9 cellular contexts compared by ENCODE assay signal in genomic region chr1:2466834-2467554, GRCh38. TPM values are rescaled to one million over a fixed set of nuclear protein-coding genes. Genes with fewer than 3 reads are reported as not detected.
DNase-seq lines count a peak whose midpoint lies in the region; ATAC-seq, FAIRE-seq and TF ChIP-seq lines count a peak whose summit lies in the region.
"Had no signal": no experiment of that assay in that cellular context is flagged by ENCODE, and none has a peak within 500 bp of the region (broad histone marks: within the 10 kb centered on the region; RNA-seq: fewer than 3 reads in every experiment).

No MANE protein-coding gene starts in this region.

- no peak overlapping the region for H3K4me3 Mint-ChIP-seq in CD4-positive, alpha-beta T cell
- H3K4me3 Mint-ChIP-seq: activated naive CD4-positive, alpha-beta T cell treated with anti-CD3 and anti-CD28 coated beads, Interleukin-2, amount 50 U/mL, for 24 hours had no signal

- H4K20me1 ChIP-seq in Karpas-422 (ENCODE audit: insufficient read depth, low read depth, low read length) (peaks cover 14% of the 10 kb centered on the region; the same call in 1 of the 2 replicates), keratinocyte (ENCODE audit: control insufficient read depth, extremely low read depth, insufficient read depth, low read length) (peaks cover 55% of the 10 kb centered on the region)

- H3K4me1 ChIP-seq in Karpas-422 (ENCODE audit: low read length) (peaks cover 8% of the 10 kb centered on the region), keratinocyte (ENCODE audit: control insufficient read depth, extremely low read depth, insufficient read depth, low read length) (peaks cover 23% of the 10 kb centered on the region), trophoblast cell (ENCODE audit: control insufficient read depth in 1 of 2, insufficient read depth in 2 of 2, low read length in 2 of 2) (no peaks in the 10 kb centered on the region)

- no peaks in the 10 kb centered on the region for H3K9me3 ChIP-seq in CD4-positive, alpha-beta T cell (ENCODE audit: control insufficient read depth, low read length)
- H3K9me3 ChIP-seq in Karpas-422 (ENCODE audit: low read length) (no peaks in the 10 kb centered on the region), keratinocyte (ENCODE audit: control insufficient read depth, low read depth, low read length) (no peaks in the 10 kb centered on the region), trophoblast cell (ENCODE audit: insufficient read depth, low read depth, low read length) (no peaks in the 10 kb centered on the region)

- DNase-seq in CD4-positive, alpha-beta T cell: peak in 6 of 10 experiments; percentile 11 to 42 (median 22)
- DNase-seq in Karpas-422 (peak; percentile 72), keratinocyte (ENCODE audit: low read depth, low spot score) (no peak), trophoblast cell (no peak), cerebellar nuclear complex (lab: John Stamatoyannopoulos, UW) (no peak)
- DNase-seq in activated CD8-positive, alpha-beta memory T cell treated with anti-CD3 and anti-CD28 coated beads, Interleukin-2, amount 50 U/mL, for 48 hours: peak; percentile 60

- H3K27me3 ChIP-seq in CD4-positive, alpha-beta T cell (ENCODE audit: control insufficient read depth, insufficient read depth, low read length): peaks cover 8% of the 10 kb centered on the region
- H3K27me3 ChIP-seq in Karpas-422 (ENCODE audit: low read length): no peaks in the 10 kb centered on the region
- H3K27me3 ChIP-seq in keratinocyte (ENCODE audit: control insufficient read depth, extremely low read depth, insufficient read depth, low read length): no peaks in the 10 kb centered on the region
- H3K27me3 ChIP-seq in trophoblast cell (ENCODE audit: insufficient read depth, low read length): no peaks in the 10 kb centered on the region

- H3K4me2 ChIP-seq in Karpas-422 (ENCODE audit: low read depth, low read length, poor library complexity, severe bottlenecking) (no peak overlapping the region), keratinocyte (ENCODE audit: control insufficient read depth, extremely low read depth, insufficient read depth, low read depth, low read length) (peak overlapping the region; percentile 16), trophoblast cell (ENCODE audit: low read length) (no peak overlapping the region)

- H2BK5ac ChIP-seq in trophoblast cell (ENCODE audit: low read depth, low read length, poor library complexity): no peak overlapping the region

- H4K12ac ChIP-seq in trophoblast cell (ENCODE audit: low read depth, low read length): no peak overlapping the region

- H2AFZ ChIP-seq in Karpas-422 (ENCODE audit: low read length) (no peak overlapping the region), keratinocyte (ENCODE audit: control insufficient read depth, low read length) (no peak overlapping the region), trophoblast cell (ENCODE audit: insufficient read depth, low read length, poor library complexity) (no peak overlapping the region)

- H2BK12ac ChIP-seq in trophoblast cell (ENCODE audit: low read length): no peak overlapping the region

- H4K91ac ChIP-seq in trophoblast cell (ENCODE audit: low read depth, low read length): no peak overlapping the region

- CTCF ChIA-PET in CD4-positive, alpha-beta T cell (lab: Charles Lee): no interaction called here

- H3K18ac ChIP-seq in trophoblast cell (ENCODE audit: low read length): no peak overlapping the region

- no peak overlapping the region for H3K27ac ChIP-seq in CD4-positive, alpha-beta T cell (ENCODE audit: low read depth, low read length)
- no peak overlapping the region for H3K27ac ChIP-seq in Karpas-422 (ENCODE audit: low read length)
- no peak overlapping the region for H3K27ac ChIP-seq in keratinocyte (ENCODE audit: control insufficient read depth, insufficient read depth, low read length)
- no peak overlapping the region for H3K27ac ChIP-seq in trophoblast cell (ENCODE audit: low read depth, low read length)

- H3K36me3 Mint-ChIP-seq in CD4-positive, alpha-beta T cell (ENCODE audit: low read depth): no peaks in the 10 kb centered on the region
- H3K36me3 Mint-ChIP-seq: activated naive CD4-positive, alpha-beta T cell treated with anti-CD3 and anti-CD28 coated beads, Interleukin-2, amount 50 U/mL, for 24 hours had no signal

- H3K9ac ChIP-seq in Karpas-422 (ENCODE audit: low read length) (no peak overlapping the region), keratinocyte (ENCODE audit: control insufficient read depth, extremely low read depth, insufficient read depth, low read length) (no peak overlapping the region), trophoblast cell (ENCODE audit: low read length) (no peak overlapping the region)

- no peak overlapping the region for H3K4ac ChIP-seq in trophoblast cell (ENCODE audit: low read depth, low read length)

- no peak overlapping the region for H3K27ac Mint-ChIP-seq in CD4-positive, alpha-beta T cell
- H3K27ac Mint-ChIP-seq: activated naive CD4-positive, alpha-beta T cell treated with anti-CD3 and anti-CD28 coated beads, Interleukin-2, amount 50 U/mL, for 24 hours had no signal

- no peak overlapping the region for H2AK5ac ChIP-seq in trophoblast cell (ENCODE audit: low read length)

- TF ChIP-seq CTCF in CD4-positive, alpha-beta T cell (IDR thresholded peaks at IDR 0.05): no peak
- TF ChIP-seq CTCF in keratinocyte (optimal IDR thresholded peaks at IDR 0.05 in 1 of 3, IDR thresholded peaks at IDR 0.05 in 1 of 3, conservative IDR thresholded peaks at IDR 0.05 in 1 of 3; ENCODE audit: extremely low read depth in 1 of 3, insufficient read depth in 2 of 3, low read length in 3 of 3): no peak

- H2BK120ac ChIP-seq in trophoblast cell (ENCODE audit: insufficient read depth, low read length, poor library complexity): no peak overlapping the region

- H3K23ac ChIP-seq in trophoblast cell (ENCODE audit: low read length): no peak overlapping the region

- FAIRE-seq in keratinocyte (lab: Jason Lieb, UNC): no peak

- H3K79me1 ChIP-seq in trophoblast cell (ENCODE audit: low read length): no peaks in the 10 kb centered on the region

- H4K8ac ChIP-seq in trophoblast cell (ENCODE audit: low read depth, low read length): no peak overlapping the region

- no CpG with 5 or more reads among the region's 36 CpGs for whole genome bisulfite sequencing in trophoblast cell (ENCODE audit: extremely low coverage, insufficient coverage, insufficient read length)

- H3K36me3 ChIP-seq in Karpas-422 (ENCODE audit: insufficient read depth, low read length) (no peaks in the 10 kb centered on the region), keratinocyte (ENCODE audit: control insufficient read depth in 2 of 2, extremely low read depth in 1 of 2, insufficient read depth in 2 of 2, low read length in 2 of 2) (peaks cover 8 to 12% of the 10 kb centered on the region in 2 experiments), trophoblast cell (ENCODE audit: control insufficient read depth in 1 of 2, insufficient read depth in 2 of 2, low read length in 2 of 2) (no peaks in the 10 kb centered on the region)

- H3K4me3 ChIP-seq in Karpas-422 (ENCODE audit: low read length) (no peak overlapping the region), keratinocyte (ENCODE audit: control insufficient read depth in 2 of 3, extremely low read depth in 1 of 3, insufficient read depth in 2 of 3, low read depth in 1 of 3, low read length in 3 of 3) (no peak overlapping the region), trophoblast cell (ENCODE audit: low read depth, low read length) (no peak overlapping the region)

- H3K9me2 ChIP-seq in Karpas-422 (replicated peaks; ENCODE audit: insufficient read depth, low read length): no peaks in the 10 kb centered on the region

- no peaks in the 10 kb centered on the region for H3K9me3 Mint-ChIP-seq in CD4-positive, alpha-beta T cell
- H3K9me3 Mint-ChIP-seq: activated naive CD4-positive, alpha-beta T cell treated with anti-CD3 and anti-CD28 coated beads, Interleukin-2, amount 50 U/mL, for 24 hours had no signal

- H3K9me1 ChIP-seq in keratinocyte (ENCODE audit: control insufficient read depth, extremely low read depth, insufficient read depth, low read length): peaks cover 5% of the 10 kb centered on the region

- H3K4me1 Mint-ChIP-seq in CD4-positive, alpha-beta T cell (ENCODE audit: low read depth): peaks cover 7% of the 10 kb centered on the region
- H3K4me1 Mint-ChIP-seq: activated naive CD4-positive, alpha-beta T cell treated with anti-CD3 and anti-CD28 coated beads, Interleukin-2, amount 50 U/mL, for 24 hours had no signal

- dilution Hi-C loops in keratinocyte (cut with MboI; ENCODE audit: extremely low pct_ligation_motif_present, low sequenced_read_pairs): no loop called here

- POLR2A ChIA-PET in CD4-positive, alpha-beta T cell (lab: Charles Lee): no interaction called here

- H3K27me3 Mint-ChIP-seq in CD4-positive, alpha-beta T cell: peaks cover 6% of the 10 kb centered on the region

- ATAC-seq in CD4-positive, alpha-beta T cell (ENCODE audit: poor library complexity): peak; percentile 46
- ATAC-seq in HG03135 (IDR thresholded peaks at IDR 0.05; ENCODE audit: unreplicated experiment) (no peak), GM21381 (IDR thresholded peaks at IDR 0.05; ENCODE audit: unreplicated experiment) (no peak)

- intact Hi-C loops in CD4-positive, alpha-beta T cell (cut with DNase I, micrococcal nuclease): no loop called here

- no peak overlapping the region for H3K14ac ChIP-seq in trophoblast cell (ENCODE audit: low read length)

- H3K79me2 ChIP-seq in Karpas-422 (ENCODE audit: low read length): no peaks in the 10 kb centered on the region
- peaks cover 93% of the 10 kb centered on the region for H3K79me2 ChIP-seq in keratinocyte (ENCODE audit: control insufficient read depth, insufficient read depth, low read length)
- H3K79me2 ChIP-seq in trophoblast cell (ENCODE audit: control insufficient read depth, insufficient read depth, low read length, poor library complexity): no peaks in the 10 kb centered on the region

RNA-seq across cellular contexts. Expression of gene PLCH2, which starts 9.1 kb away (rescaled TPM):
- total RNA-seq in CD4-positive, alpha-beta T cell: 10 to 100 TPM; 47.6 to 48.1 TPM
- 0.11 and 0.19 TPM in 2 replicates for total RNA-seq in Karpas-422 (2014; rRNA removed; shearing (Covaris generic); ENCODE audit: low replicate concordance)
- polyA plus RNA-seq in keratinocyte: 57.4 to 74.0 TPM (median 66.3 TPM) in 3 replicates
- 17.9 TPM for polyA plus RNA-seq in keratinocyte (2011; ENCODE audit: low read depth)
- 24.2 and 50.6 TPM in 2 replicates for polyA plus RNA-seq in keratinocyte (2011; cell fraction: cytosol; rRNA removed)
- polyA plus RNA-seq in keratinocyte (2011; cell fraction: nucleus; rRNA removed): 215 and 298 TPM in 2 replicates
- 46.5 and 86.1 TPM in 2 replicates for polyA plus RNA-seq in keratinocyte (2012; ENCODE audit: low replicate concordance)
- 57.0 to 77.1 TPM (median 64.7 TPM) in 3 replicates for polyA minus RNA-seq in keratinocyte
- polyA minus RNA-seq in keratinocyte (2011; cell fraction: cytosol; rRNA and poly(A)+ RNA removed): 123 TPM
- polyA minus RNA-seq in keratinocyte (2011; cell fraction: nucleus; rRNA and poly(A)+ RNA removed): 170 and 173 TPM in 2 replicates
- polyA plus RNA-seq in trophoblast cell (2013): 0.17 and 0.18 TPM in 2 replicates

RNA-seq across cellular contexts. Expression of gene PEX10, which starts 54.6 kb away (rescaled TPM):
- 10 to 100 TPM; 12.0 to 12.5 TPM for total RNA-seq in CD4-positive, alpha-beta T cell
- 21.4 and 32.4 TPM in 2 replicates for total RNA-seq in Karpas-422 (2014; rRNA removed; shearing (Covaris generic); ENCODE audit: low replicate concordance)
- polyA plus RNA-seq in keratinocyte: 13.8 to 17.6 TPM (median 17.0 TPM) in 3 replicates
- polyA plus RNA-seq in keratinocyte (2011; ENCODE audit: low read depth): 3.0 TPM
- 9.6 and 17.7 TPM in 2 replicates for polyA plus RNA-seq in keratinocyte (2011; cell fraction: cytosol; rRNA removed)
- polyA plus RNA-seq in keratinocyte (2011; cell fraction: nucleus; rRNA removed): 10.6 and 14.8 TPM in 2 replicates
- 7.6 and 16.4 TPM in 2 replicates for polyA plus RNA-seq in keratinocyte (2012; ENCODE audit: low replicate concordance)
- 7.5 to 12.8 TPM (median 8.0 TPM) in 3 replicates for polyA minus RNA-seq in keratinocyte
- 25.1 TPM for polyA minus RNA-seq in keratinocyte (2011; cell fraction: cytosol; rRNA and poly(A)+ RNA removed)
- polyA minus RNA-seq in keratinocyte (2011; cell fraction: nucleus; rRNA and poly(A)+ RNA removed): 6.6 and 7.2 TPM in 2 replicates
- polyA plus RNA-seq in trophoblast cell (2013): 9.4 and 9.5 TPM in 2 replicates

RNA-seq across cellular contexts. Expression of gene PANK4, which starts 59.4 kb away (rescaled TPM):
- 10 to 100 TPM; 42.9 to 47.0 TPM for total RNA-seq in CD4-positive, alpha-beta T cell
- 25.1 and 25.8 TPM in 2 replicates for total RNA-seq in Karpas-422 (2014; rRNA removed; shearing (Covaris generic); ENCODE audit: low replicate concordance)
- 14.5 to 15.7 TPM (median 14.8 TPM) in 3 replicates for polyA plus RNA-seq in keratinocyte
- 9.0 TPM for polyA plus RNA-seq in keratinocyte (2011; ENCODE audit: low read depth)
- polyA plus RNA-seq in keratinocyte (2011; cell fraction: cytosol; rRNA removed): 5.7 and 7.6 TPM in 2 replicates
- 27.9 and 28.9 TPM in 2 replicates for polyA plus RNA-seq in keratinocyte (2011; cell fraction: nucleus; rRNA removed)
- 14.0 and 15.0 TPM in 2 replicates for polyA plus RNA-seq in keratinocyte (2012; ENCODE audit: low replicate concordance)
- 13.7 to 21.6 TPM (median 14.6 TPM) in 3 replicates for polyA minus RNA-seq in keratinocyte
- polyA minus RNA-seq in keratinocyte (2011; cell fraction: cytosol; rRNA and poly(A)+ RNA removed): 35.5 TPM
- polyA minus RNA-seq in keratinocyte (2011; cell fraction: nucleus; rRNA and poly(A)+ RNA removed): 17.4 and 21.3 TPM in 2 replicates
- 12.5 and 13.9 TPM in 2 replicates for polyA plus RNA-seq in trophoblast cell (2013)

Comparison
In these comparisons a context has a peak if more than half of its experiments do, and no peak if none do; other contexts are left out.
1. DNase-seq: peak in CD4-positive, alpha-beta T cell (6 of 10), Karpas-422 (single experiment) and activated CD8-positive, alpha-beta memory T cell treated with anti-CD3 and anti-CD28 coated beads, Interleukin-2, amount 50 U/mL, for 48 hours (single experiment); none in keratinocyte (single experiment), trophoblast cell (0 of 2) and cerebellar nuclear complex (0 of 2).
2. RNA of gene PLCH2, which starts 9.1 kb away (total RNA-seq): 47.6 to 48.1 TPM in CD4-positive, alpha-beta T cell; 0.11 to 0.19 TPM in Karpas-422; every median in the first group is over 10 times any median in the second.